31 cellular contexts compared by ENCODE assay signal in genomic region chr10:67668448-67668847, GRCh38. TPM values are rescaled to one million over a fixed set of nuclear protein-coding genes. Genes with fewer than 3 reads are reported as not detected.
DNase-seq lines count a peak whose midpoint lies in the region; FAIRE-seq and TF ChIP-seq lines count a peak whose summit lies in the region.
"Had no signal": no experiment of that assay in that cellular context is flagged by ENCODE, and none has a peak within 500 bp of the region (broad histone marks: within the 10 kb centered on the region; RNA-seq: fewer than 3 reads in every experiment).

No MANE protein-coding gene starts in this region.

- no peak for TF ChIP-seq CTCF in endothelial cell of umbilical vein (IDR thresholded peaks at IDR 0.05; ENCODE audit: extremely low read depth in 1 of 2, insufficient read depth in 1 of 2, low read depth in 1 of 2, low read length in 2 of 2)
- no peak for TF ChIP-seq CTCF in thyroid gland (IDR thresholded peaks at IDR 0.05)
- no peak for TF ChIP-seq CTCF in coronary artery (IDR thresholded peaks at IDR 0.05)

- in situ Hi-C loops in GM23248 (cut with MboI): no loop called here

- H3K27ac ChIP-seq in GM23248: no peak overlapping the region
- peak overlapping the region; percentile 80 for H3K27ac ChIP-seq in endothelial cell of umbilical vein (ENCODE audit: insufficient read depth, low read depth, low read length)
- no peak overlapping the region for H3K27ac ChIP-seq in thyroid gland
- no peak overlapping the region for H3K27ac ChIP-seq in coronary artery
- H3K27ac ChIP-seq: adrenal gland, RWPE1, VCaP had no signal

- H3K4me3 ChIP-seq in GM23248 (no peak overlapping the region), endothelial cell of umbilical vein (replicated peaks in 1 of 3; ENCODE audit: insufficient read depth in 1 of 3, low read depth in 1 of 3, low read length in 3 of 3) (no peak overlapping the region), skeletal muscle cell (ENCODE audit: low read depth, low read length) (no peak overlapping the region), thyroid gland (replicated peaks in 1 of 3) (no peak overlapping the region), coronary artery (no peak overlapping the region)
- H3K4me3 ChIP-seq: adrenal gland, heart right ventricle had no signal

- TF ChIP-seq POLR2A in endothelial cell of umbilical vein (IDR thresholded peaks at IDR 0.05; ENCODE audit: low read depth, low read length) (no peak), thyroid gland (IDR thresholded peaks at IDR 0.05) (no peak)

- no peaks in the 10 kb centered on the region for H4K20me1 ChIP-seq in GM23248 (ENCODE audit: insufficient read depth)
- H4K20me1 ChIP-seq in endothelial cell of umbilical vein (replicated peaks; ENCODE audit: control insufficient read depth, extremely low read depth, insufficient read depth, low read length): no peaks in the 10 kb centered on the region

- peak; percentile 60 for FAIRE-seq in endothelial cell of umbilical vein (lab: Jason Lieb, UNC)
- FAIRE-seq: GM18507 had no signal

- CTCF ChIA-PET in endothelial cell of umbilical vein (lab: Charles Lee): interaction anchor here (9.4 kb wide), 1 partner anchor 109 kb away, joined by 197 read pairs; no protein-coding TSS in a partner anchor

- H2AFZ ChIP-seq in GM23248 (no peak overlapping the region), endothelial cell of umbilical vein (ENCODE audit: low read depth, low read length) (no peak overlapping the region)

- BruUV-seq in endothelial cell of umbilical vein (replicated peaks; lab: Mats Ljungman, UMichigan): no TSS peak

- 63 to 69% methylated on average over 3 of the region's 3 CpGs for WGBS in GM23248 (ENCODE audit: low coverage in 1 of 2, low lambda C conversion rate in 2 of 2, missing lambda C conversion rate in 2 of 2), 2 experiments
- 85 to 90% methylated on average over 3 of the region's 3 CpGs for WGBS in thyroid gland, 2 donors

- H3K4me1 ChIP-seq in GM23248 (ENCODE audit: insufficient read depth) (no peaks in the 10 kb centered on the region), endothelial cell of umbilical vein (ENCODE audit: control insufficient read depth, extremely low read depth, insufficient read depth, low read length) (peaks cover 17% of the 10 kb centered on the region), thyroid gland (no peaks in the 10 kb centered on the region)
- H3K4me1 ChIP-seq: adrenal gland had no signal

- H3K36me3 ChIP-seq in GM23248 (ENCODE audit: low read depth): no peaks in the 10 kb centered on the region
- H3K36me3 ChIP-seq in endothelial cell of umbilical vein (ENCODE audit: control insufficient read depth in 2 of 2, extremely low read depth in 1 of 2, insufficient read depth in 2 of 2, low read length in 2 of 2): no peaks in the 10 kb centered on the region
- H3K36me3 ChIP-seq in thyroid gland: no peaks in the 10 kb centered on the region
- H3K36me3 ChIP-seq: adrenal gland, heart right ventricle had no signal

- DNase-seq in GM23248 (peak; percentile 21), RPMI7951 (ENCODE audit: low read depth) (peak; percentile 39), endothelial cell of umbilical vein (ENCODE audit: low read depth, low spot score) (peak; percentile 15), skeletal muscle cell (ENCODE audit: low read depth) (peak; percentile 9), NCI-H748 treated with DMSO at 0.1 percent for 48 hours (lab: John Stamatoyannopoulos, UW) (no peak), thyroid gland (no peak), coronary artery (ENCODE audit: low spot score) (no peak)
- DNase-seq: activated CD4-positive, alpha-beta T cell treated with anti-CD3 and anti-CD28 coated beads for 48 hours; activated naive CD4-positive, alpha-beta T cell; activated T-cell treated with anti-CD3 and anti-CD28 coated beads, Interleukin-2, amount 50 U/mL, for 48 hours; adrenal gland; AML-193; CD8-positive, alpha-beta T cell; dermis blood vessel endothelial cell; GDM1; GOT3; heart right ventricle; Karpas-422; left colon; mesenchymal stem cell; naive B cell; NCI-H1694; NCI-H526 treated with DMSO at 0.1 percent for 48 hours; retina; SK-N-SH; stimulated activated CD4-positive, alpha-beta T cell treated with anti-CD3 and anti-CD28 coated beads, Interleukin-4, amount 100 ng/mL, for 4 hours; stimulated activated naive CD8-positive, alpha-beta T cell treated with anti-CD3 and anti-CD28 coated beads, Interleukin-15, Interleukin-2, amounts not matched to agents 100 U/mL and 50 U/mL, for 24 hours; T-helper 17 cell had no signal

- POLR2A ChIA-PET in endothelial cell of umbilical vein (lab: Charles Lee): no interaction called here

- H3F3A ChIP-seq in GM23248 (ENCODE audit: insufficient read depth): no peaks in the 10 kb centered on the region

- H3K27me3 ChIP-seq in GM23248 (replicated peaks; ENCODE audit: insufficient read depth) (peaks cover 10% of the 10 kb centered on the region; the same call in 1 of the 2 replicates), endothelial cell of umbilical vein (ENCODE audit: control insufficient read depth in 2 of 2, insufficient read depth in 2 of 2, low read length in 2 of 2) (no peaks in the 10 kb centered on the region), thyroid gland (no peaks in the 10 kb centered on the region)
- H3K27me3 ChIP-seq: adrenal gland, heart right ventricle had no signal

- H3K9ac ChIP-seq in GM23248 (no peak overlapping the region), endothelial cell of umbilical vein (replicated peaks; ENCODE audit: extremely low read depth, insufficient read depth, low read length) (no peak overlapping the region)
- H3K9ac ChIP-seq: SK-N-SH had no signal

- intact Hi-C loops in endothelial cell of umbilical vein (cut with micrococcal nuclease): loop anchor here (5.0 kb wide), 1 partner anchor 61 kb away; no protein-coding TSS in a partner anchor
- intact Hi-C loops in thyroid gland (cut with DNase I): no loop called here

- no peaks in the 10 kb centered on the region for H3K9me2 ChIP-seq in GM23248 (ENCODE audit: insufficient read depth)
- H3K9me2 ChIP-seq: SK-N-SH had no signal

- no peaks in the 10 kb centered on the region for H3K9me1 ChIP-seq in endothelial cell of umbilical vein (replicated peaks; ENCODE audit: control insufficient read depth, extremely low read depth, insufficient read depth, low read length)

- no peaks in the 10 kb centered on the region for H3K9me3 ChIP-seq in GM23248 (ENCODE audit: low read depth)
- H3K9me3 ChIP-seq in endothelial cell of umbilical vein (replicated peaks; ENCODE audit: control insufficient read depth, insufficient read depth, low read length): no peaks in the 10 kb centered on the region
- H3K9me3 ChIP-seq in thyroid gland: no peaks in the 10 kb centered on the region
- H3K9me3 ChIP-seq: adrenal gland, SK-N-SH had no signal

- H3K4me2 ChIP-seq in GM23248 (ENCODE audit: unreplicated experiment) (no peak overlapping the region), endothelial cell of umbilical vein (ENCODE audit: insufficient read depth, low read length) (no peak overlapping the region)
- H3K4me2 ChIP-seq: SK-N-SH had no signal

- H3K79me2 ChIP-seq in GM23248 (ENCODE audit: insufficient read depth) (no peaks in the 10 kb centered on the region), endothelial cell of umbilical vein (ENCODE audit: control insufficient read depth, insufficient read depth, low read length) (no peaks in the 10 kb centered on the region)

- dilution Hi-C loops in endothelial cell of umbilical vein (cut with MboI; ENCODE audit: extremely low pct_ligation_motif_present, low sequenced_read_pairs): no loop called here

TF ChIP-seq in endothelial cell of umbilical vein, 7 proteins besides CTCF, POLR2A, EP300 and RAD21:
- TF ChIP-seq FOS (IDR thresholded peaks at IDR 0.05; ENCODE audit: borderline replicate concordance, insufficient read depth, low read length): peak; percentile 19
- TF ChIP-seq POLR2AphosphoS5 (IDR thresholded peaks at IDR 0.05; ENCODE audit: insufficient read depth, low read depth, low read length): peak; percentile 26
- no peak for TF ChIP-seq GATA2 (IDR thresholded peaks at IDR 0.05; ENCODE audit: insufficient read depth, insufficient read length, low read depth, low read length)
- no peak for TF ChIP-seq MYC (IDR thresholded peaks at IDR 0.05; ENCODE audit: low read depth, low read length)

RNA-seq across cellular contexts. Expression of gene CTNNA3, which starts 27.5 kb away (rescaled TPM):
- not detected in 2 replicates for total RNA-seq in GM23248 (2014; rRNA removed; shearing (Covaris generic))
- polyA plus RNA-seq in GM23248 (2016; fragmentation: Nextera tagmentation; extraction: Ambion mirVana) (not detected in 2 replicates), endothelial cell of umbilical vein (not detected in 2 replicates)
- not detected in 2 replicates for total RNA-seq in RPMI7951 (2014; rRNA removed; shearing (Covaris generic))
- total RNA-seq in endothelial cell of umbilical vein (not detected in 2 replicates), thyroid gland (under 1 TPM in 3 of 4 donors, not detected in 1; 0.11 to 0.79 (median 0.13) TPM)
- polyA plus RNA-seq in endothelial cell of umbilical vein (2011; cell fraction: cytosol; rRNA removed): not detected in 2 replicates
- not detected in 2 replicates for polyA plus RNA-seq in endothelial cell of umbilical vein (2011; cell fraction: nucleus; rRNA removed)
- not detected in 2 replicates for polyA plus RNA-seq in endothelial cell of umbilical vein (2012)
- 0.08 TPM in 1 of 2 replicates, not detected in the other for polyA minus RNA-seq in endothelial cell of umbilical vein
- polyA minus RNA-seq in endothelial cell of umbilical vein (2011; cell fraction: cytosol; rRNA and poly(A)+ RNA removed): not detected
- polyA minus RNA-seq in endothelial cell of umbilical vein (2011; cell fraction: nucleus; rRNA and poly(A)+ RNA removed): not detected in 2 replicates
- total RNA-seq: CD8-positive, alpha-beta T cell had no signal
- polyA plus RNA-seq: SK-N-SH had no signal

Comparison
In these comparisons a context has a peak if more than half of its experiments do, and no peak if none do; other contexts are left out.
1. DNase-seq: peak in GM23248 (single experiment), RPMI7951 (single experiment), endothelial cell of umbilical vein (single experiment) and skeletal muscle cell (single experiment); none in NCI-H748 treated with DMSO at 0.1 percent for 48 hours (single experiment), thyroid gland (0 of 2) and coronary artery (single experiment).